1 cellular context compared by ENCODE assay signal in the genomic region with DNA sequence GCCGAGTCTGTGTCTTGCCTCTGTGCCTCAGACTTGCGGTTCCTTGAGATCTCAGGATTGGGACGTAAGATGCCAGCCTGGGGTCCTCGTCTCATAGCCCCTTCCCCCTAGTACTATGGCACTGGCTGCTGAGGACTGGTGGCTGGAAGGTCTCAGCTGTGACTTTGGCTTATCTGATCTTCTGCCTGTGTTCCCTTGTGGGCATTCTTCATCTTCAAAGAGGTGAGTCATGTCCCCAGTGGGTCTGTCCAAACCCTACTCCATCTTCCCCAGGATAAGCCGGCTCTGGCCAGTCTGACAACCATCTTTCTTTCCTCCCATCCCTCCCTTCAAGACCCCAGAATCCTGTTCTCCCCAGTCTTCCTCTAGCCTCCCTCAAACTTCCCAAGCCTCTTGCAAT.
TF ChIP-seq lines count a peak whose summit lies in the region.

No MANE protein-coding gene starts in this region.

TF ChIP-seq in GM23338, 12 proteins besides CTCF, POLR2A, EP300 and RAD21:
- TF ChIP-seq JUNB (IDR thresholded peaks at IDR 0.05; ENCODE audit: unreplicated experiment): no peak
- TF ChIP-seq EZH2 (IDR thresholded peaks at IDR 0.05; ENCODE audit: low read depth, unreplicated experiment): no peak
- TF ChIP-seq POLR2AphosphoS5 (IDR thresholded peaks at IDR 0.05; ENCODE audit: low read depth): no peak
- TF ChIP-seq EZH2phosphoT487 (IDR thresholded peaks at IDR 0.05; ENCODE audit: unreplicated experiment): no peak
- TF ChIP-seq STAT1 (IDR thresholded peaks at IDR 0.05; ENCODE audit: unreplicated experiment): no peak
- TF ChIP-seq, protein P1, sequence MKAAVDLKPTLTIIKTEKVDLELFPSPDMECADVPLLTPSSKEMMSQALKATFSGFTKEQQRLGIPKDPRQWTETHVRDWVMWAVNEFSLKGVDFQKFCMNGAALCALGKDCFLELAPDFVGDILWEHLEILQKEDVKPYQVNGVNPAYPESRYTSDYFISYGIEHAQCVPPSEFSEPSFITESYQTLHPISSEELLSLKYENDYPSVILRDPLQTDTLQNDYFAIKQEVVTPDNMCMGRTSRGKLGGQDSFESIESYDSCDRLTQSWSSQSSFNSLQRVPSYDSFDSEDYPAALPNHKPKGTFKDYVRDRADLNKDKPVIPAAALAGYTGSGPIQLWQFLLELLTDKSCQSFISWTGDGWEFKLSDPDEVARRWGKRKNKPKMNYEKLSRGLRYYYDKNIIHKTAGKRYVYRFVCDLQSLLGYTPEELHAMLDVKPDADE (IDR thresholded peaks at IDR 0.05): no peak
- TF ChIP-seq, protein P2, sequence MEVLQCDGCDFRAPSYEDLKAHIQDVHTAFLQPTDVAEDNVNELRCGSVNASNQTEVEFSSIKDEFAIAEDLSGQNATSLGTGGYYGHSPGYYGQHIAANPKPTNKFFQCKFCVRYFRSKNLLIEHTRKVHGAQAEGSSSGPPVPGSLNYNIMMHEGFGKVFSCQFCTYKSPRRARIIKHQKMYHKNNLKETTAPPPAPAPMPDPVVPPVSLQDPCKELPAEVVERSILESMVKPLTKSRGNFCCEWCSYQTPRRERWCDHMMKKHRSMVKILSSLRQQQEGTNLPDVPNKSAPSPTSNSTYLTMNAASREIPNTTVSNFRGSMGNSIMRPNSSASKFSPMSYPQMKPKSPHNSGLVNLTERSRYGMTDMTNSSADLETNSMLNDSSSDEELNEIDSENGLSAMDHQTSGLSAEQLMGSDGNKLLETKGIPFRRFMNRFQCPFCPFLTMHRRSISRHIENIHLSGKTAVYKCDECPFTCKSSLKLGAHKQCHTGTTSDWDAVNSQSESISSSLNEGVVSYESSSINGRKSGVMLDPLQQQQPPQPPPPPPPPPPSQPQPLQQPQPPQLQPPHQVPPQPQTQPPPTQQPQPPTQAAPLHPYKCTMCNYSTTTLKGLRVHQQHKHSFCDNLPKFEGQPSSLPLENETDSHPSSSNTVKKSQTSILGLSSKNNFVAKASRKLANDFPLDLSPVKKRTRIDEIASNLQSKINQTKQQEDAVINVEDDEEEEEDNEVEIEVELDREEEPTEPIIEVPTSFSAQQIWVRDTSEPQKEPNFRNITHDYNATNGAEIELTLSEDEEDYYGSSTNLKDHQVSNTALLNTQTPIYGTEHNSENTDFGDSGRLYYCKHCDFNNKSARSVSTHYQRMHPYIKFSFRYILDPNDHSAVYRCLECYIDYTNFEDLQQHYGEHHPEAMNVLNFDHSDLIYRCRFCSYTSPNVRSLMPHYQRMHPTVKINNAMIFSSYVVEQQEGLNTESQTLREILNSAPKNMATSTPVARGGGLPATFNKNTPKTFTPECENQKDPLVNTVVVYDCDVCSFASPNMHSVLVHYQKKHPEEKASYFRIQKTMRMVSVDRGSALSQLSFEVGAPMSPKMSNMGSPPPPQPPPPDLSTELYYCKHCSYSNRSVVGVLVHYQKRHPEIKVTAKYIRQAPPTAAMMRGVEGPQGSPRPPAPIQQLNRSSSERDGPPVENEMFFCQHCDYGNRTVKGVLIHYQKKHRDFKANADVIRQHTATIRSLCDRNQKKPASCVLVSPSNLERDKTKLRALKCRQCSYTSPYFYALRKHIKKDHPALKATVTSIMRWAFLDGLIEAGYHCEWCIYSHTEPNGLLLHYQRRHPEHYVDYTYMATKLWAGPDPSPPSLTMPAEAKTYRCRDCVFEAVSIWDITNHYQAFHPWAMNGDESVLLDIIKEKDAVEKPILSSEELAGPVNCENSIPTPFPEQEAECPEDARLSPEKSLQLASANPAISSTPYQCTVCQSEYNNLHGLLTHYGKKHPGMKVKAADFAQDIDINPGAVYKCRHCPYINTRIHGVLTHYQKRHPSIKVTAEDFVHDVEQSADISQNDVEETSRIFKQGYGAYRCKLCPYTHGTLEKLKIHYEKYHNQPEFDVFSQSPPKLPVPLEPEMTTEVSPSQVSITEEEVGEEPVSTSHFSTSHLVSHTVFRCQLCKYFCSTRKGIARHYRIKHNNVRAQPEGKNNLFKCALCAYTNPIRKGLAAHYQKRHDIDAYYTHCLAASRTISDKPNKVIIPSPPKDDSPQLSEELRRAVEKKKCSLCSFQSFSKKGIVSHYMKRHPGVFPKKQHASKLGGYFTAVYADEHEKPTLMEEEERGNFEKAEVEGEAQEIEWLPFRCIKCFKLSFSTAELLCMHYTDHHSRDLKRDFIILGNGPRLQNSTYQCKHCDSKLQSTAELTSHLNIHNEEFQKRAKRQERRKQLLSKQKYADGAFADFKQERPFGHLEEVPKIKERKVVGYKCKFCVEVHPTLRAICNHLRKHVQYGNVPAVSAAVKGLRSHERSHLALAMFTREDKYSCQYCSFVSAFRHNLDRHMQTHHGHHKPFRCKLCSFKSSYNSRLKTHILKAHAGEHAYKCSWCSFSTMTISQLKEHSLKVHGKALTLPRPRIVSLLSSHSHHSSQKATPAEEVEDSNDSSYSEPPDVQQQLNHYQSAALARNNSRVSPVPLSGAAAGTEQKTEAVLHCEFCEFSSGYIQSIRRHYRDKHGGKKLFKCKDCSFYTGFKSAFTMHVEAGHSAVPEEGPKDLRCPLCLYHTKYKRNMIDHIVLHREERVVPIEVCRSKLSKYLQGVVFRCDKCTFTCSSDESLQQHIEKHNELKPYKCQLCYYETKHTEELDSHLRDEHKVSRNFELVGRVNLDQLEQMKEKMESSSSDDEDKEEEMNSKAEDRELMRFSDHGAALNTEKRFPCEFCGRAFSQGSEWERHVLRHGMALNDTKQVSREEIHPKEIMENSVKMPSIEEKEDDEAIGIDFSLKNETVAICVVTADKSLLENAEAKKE (CRISPR knock-in tag; IDR thresholded peaks at IDR 0.05): no peak
- TF ChIP-seq CREB1 (CRISPR knock-in tag; IDR thresholded peaks at IDR 0.05; ENCODE audit: low read depth): no peak
- TF ChIP-seq ZNF331 (CRISPR knock-in tag; IDR thresholded peaks at IDR 0.05; ENCODE audit: low read depth): no peak
- TF ChIP-seq REST (IDR thresholded peaks at IDR 0.05; ENCODE audit: unreplicated experiment): no peak
- no peak for TF ChIP-seq ZNF114 (CRISPR knock-in tag; IDR thresholded peaks at IDR 0.05)
- no peak for TF ChIP-seq NANOG (IDR thresholded peaks at IDR 0.05; ENCODE audit: borderline replicate concordance)
